8 cellular contexts compared by ENCODE assay signal in genomic region chr2:25286025-25286400, GRCh38. TPM values are rescaled to one million over a fixed set of nuclear protein-coding genes. Genes with fewer than 3 reads are reported as not detected.
A peak's percentile ranks its signal among the peaks of the same experiment; 100 is the strongest.
DNase-seq lines count a peak whose midpoint lies in the region; ATAC-seq, FAIRE-seq and TF ChIP-seq lines count a peak whose summit lies in the region.

No MANE protein-coding gene starts in this region.

- ATAC-seq in GM18907 (IDR thresholded peaks at IDR 0.05; ENCODE audit: unreplicated experiment) (peak; percentile 56), HG03342 (IDR thresholded peaks at IDR 0.05; ENCODE audit: unreplicated experiment) (peak; percentile 76)
- ATAC-seq in stimulated activated effector memory CD8-positive, alpha-beta T cell treated with anti-CD3 and anti-CD28 coated beads, Interleukin-12 subunit alpha, Interleukin-12 subunit beta, amount 100 ng/mL, for 72 hours: peak; percentile 100

- no peak for FAIRE-seq in D721Med (lab: Jason Lieb, UNC)

- WGBS in sigmoid colon, 2 donors: 67 to 77% methylated on average over 10 of the region's 10 CpGs

- CTCF ChIA-PET in activated CD4-positive, alpha-beta T cell treated with anti-CD3 and anti-CD28 coated beads, Interleukin-2, amount 10 ng/mL, durations not matched to agents 7 days and 5 days (lab: Charles Lee): interaction anchor here (0.9 to 3.0 kb wide), 5 partner anchors 9 to 16 kb away, joined by 4 to 20 read pairs (median 10); no protein-coding TSS in a partner anchor

- intact Hi-C loops in uterus (cut with DNase I; ENCODE audit: low total_unique reads): no loop called here
- intact Hi-C loops in sigmoid colon (cut with DNase I): no loop called here

- TF ChIP-seq CTCF in uterus (IDR thresholded peaks at IDR 0.05) (no peak), sigmoid colon (IDR thresholded peaks at IDR 0.05) (no peak), D721Med (IDR thresholded peaks at IDR 0.05; ENCODE audit: insufficient read depth, missing control alignments) (no peak)

- H3K4me1 ChIP-seq in uterus: peaks cover 0 to 3% of the 10 kb centered on the region in 2 donors
- H3K4me1 ChIP-seq in sigmoid colon: peaks cover 0 to 21% (median 12%) of the 10 kb centered on the region in 4 donors

- peak overlapping the region; percentile 37 for H3K4me3 Mint-ChIP-seq in activated CD4-positive, alpha-beta T cell treated with anti-CD3 and anti-CD28 coated beads, Interleukin-2, amount 10 ng/mL, durations not matched to agents 7 days and 5 days
- H3K4me3 Mint-ChIP-seq in stimulated activated effector memory CD8-positive, alpha-beta T cell treated with anti-CD3 and anti-CD28 coated beads, Interleukin-12 subunit alpha, Interleukin-12 subunit beta, amount 100 ng/mL, for 72 hours: peak overlapping the region; percentile 57

- H3K9me3 Mint-ChIP-seq in activated CD4-positive, alpha-beta T cell treated with anti-CD3 and anti-CD28 coated beads, Interleukin-2, amount 10 ng/mL, durations not matched to agents 7 days and 5 days: no peaks in the 10 kb centered on the region
- H3K9me3 Mint-ChIP-seq in stimulated activated effector memory CD8-positive, alpha-beta T cell treated with anti-CD3 and anti-CD28 coated beads, Interleukin-12 subunit alpha, Interleukin-12 subunit beta, amount 100 ng/mL, for 72 hours: no peaks in the 10 kb centered on the region

- peak overlapping the region; percentile 99 for H3K27ac Mint-ChIP-seq in activated CD4-positive, alpha-beta T cell treated with anti-CD3 and anti-CD28 coated beads, Interleukin-2, amount 10 ng/mL, durations not matched to agents 7 days and 5 days
- H3K27ac Mint-ChIP-seq in stimulated activated effector memory CD8-positive, alpha-beta T cell treated with anti-CD3 and anti-CD28 coated beads, Interleukin-12 subunit alpha, Interleukin-12 subunit beta, amount 100 ng/mL, for 72 hours: peak overlapping the region; percentile 92

- peaks cover 33% of the 10 kb centered on the region for H3K36me3 Mint-ChIP-seq in activated CD4-positive, alpha-beta T cell treated with anti-CD3 and anti-CD28 coated beads, Interleukin-2, amount 10 ng/mL, durations not matched to agents 7 days and 5 days (ENCODE audit: low read depth)
- peaks cover 57% of the 10 kb centered on the region for H3K36me3 Mint-ChIP-seq in stimulated activated effector memory CD8-positive, alpha-beta T cell treated with anti-CD3 and anti-CD28 coated beads, Interleukin-12 subunit alpha, Interleukin-12 subunit beta, amount 100 ng/mL, for 72 hours

- H3K36me3 ChIP-seq in uterus: no peaks in the 10 kb centered on the region
- H3K36me3 ChIP-seq in sigmoid colon: peaks cover 6 to 29% (median 11%) of the 10 kb centered on the region in 4 donors

- TF ChIP-seq POLR2A in uterus (IDR thresholded peaks at IDR 0.05): no peak
- no peak for TF ChIP-seq POLR2A in sigmoid colon (IDR thresholded peaks at IDR 0.05)

- H3K27me3 ChIP-seq in uterus (no peaks in the 10 kb centered on the region), sigmoid colon (no peaks in the 10 kb centered on the region)

- TF ChIP-seq EP300 in sigmoid colon (IDR thresholded peaks at IDR 0.05): no peak

- POLR2A ChIA-PET in activated CD4-positive, alpha-beta T cell treated with anti-CD3 and anti-CD28 coated beads, Interleukin-2, amount 10 ng/mL, durations not matched to agents 7 days and 5 days (lab: Charles Lee): interaction anchor here (1.3 kb wide), 1 partner anchor 9 kb away, joined by 9 read pairs; no protein-coding TSS in a partner anchor

- H3K27me3 Mint-ChIP-seq in activated CD4-positive, alpha-beta T cell treated with anti-CD3 and anti-CD28 coated beads, Interleukin-2, amount 10 ng/mL, durations not matched to agents 7 days and 5 days: no peaks in the 10 kb centered on the region

- peak; percentile 85 for DNase-seq in activated CD4-positive, alpha-beta T cell treated with anti-CD3 and anti-CD28 coated beads, Interleukin-2, amount 10 ng/mL, durations not matched to agents 7 days and 5 days
- DNase-seq in germinal center (ENCODE audit: low spot score): peak; percentile 59
- peak in 1 of 2 donors; percentile 75 for DNase-seq in stimulated activated effector memory CD8-positive, alpha-beta T cell treated with anti-CD3 and anti-CD28 coated beads, Interleukin-12 subunit alpha, Interleukin-12 subunit beta, amount 100 ng/mL, for 72 hours (ENCODE audit: low spot score in 2 of 2)
- no peak for DNase-seq in uterus
- no peak for DNase-seq in sigmoid colon
- no peak for DNase-seq in D721Med (ENCODE audit: insufficient read length, low spot score)

- no peak overlapping the region for H3K4me3 ChIP-seq in uterus
- no peak overlapping the region for H3K4me3 ChIP-seq in sigmoid colon

- H3K27ac ChIP-seq in uterus (peak overlapping the region in 1 of 2 donors; percentile 23), sigmoid colon (no peak overlapping the region)

- peaks cover 45% of the 10 kb centered on the region for H3K4me1 Mint-ChIP-seq in activated CD4-positive, alpha-beta T cell treated with anti-CD3 and anti-CD28 coated beads, Interleukin-2, amount 10 ng/mL, durations not matched to agents 7 days and 5 days
- H3K4me1 Mint-ChIP-seq in stimulated activated effector memory CD8-positive, alpha-beta T cell treated with anti-CD3 and anti-CD28 coated beads, Interleukin-12 subunit alpha, Interleukin-12 subunit beta, amount 100 ng/mL, for 72 hours: peaks cover 31% of the 10 kb centered on the region

- H3K9me3 ChIP-seq in uterus (no peaks in the 10 kb centered on the region), sigmoid colon (no peaks in the 10 kb centered on the region)

RNA-seq across cellular contexts. Expression of gene DNMT3A, which starts 55.7 kb away (rescaled TPM):
- 10 to 100 TPM; 55.9 to 62.3 TPM for total RNA-seq in activated CD4-positive, alpha-beta T cell treated with anti-CD3 and anti-CD28 coated beads, Interleukin-2, amount 10 ng/mL, durations not matched to agents 7 days and 5 days
- total RNA-seq in uterus: 10 to 100 TPM in 3 of 4 donors, 1 to 10 TPM in 1; 2.3 to 95.8 (median 29.9) TPM
- 10 to 100 TPM; 16.4 to 30.2 (median 18.3) TPM for total RNA-seq in sigmoid colon
- polyA plus RNA-seq in sigmoid colon: 10 to 100 TPM in 1 of 3 donors, 1 to 10 TPM in 2; 4.4 to 21.1 (median 4.8) TPM

Comparison
In these comparisons a context has a peak if more than half of its experiments do, and no peak if none do; other contexts are left out.
1. DNase-seq: peak in activated CD4-positive, alpha-beta T cell treated with anti-CD3 and anti-CD28 coated beads, Interleukin-2, amount 10 ng/mL, durations not matched to agents 7 days and 5 days (single experiment) and germinal center (single experiment); none in uterus (0 of 2), sigmoid colon (single experiment) and D721Med (single experiment).
2. Peak in every context shown above with its lines, with median percentiles within 50 percentile points of each other: ATAC-seq.